In the genomic region with DNA sequence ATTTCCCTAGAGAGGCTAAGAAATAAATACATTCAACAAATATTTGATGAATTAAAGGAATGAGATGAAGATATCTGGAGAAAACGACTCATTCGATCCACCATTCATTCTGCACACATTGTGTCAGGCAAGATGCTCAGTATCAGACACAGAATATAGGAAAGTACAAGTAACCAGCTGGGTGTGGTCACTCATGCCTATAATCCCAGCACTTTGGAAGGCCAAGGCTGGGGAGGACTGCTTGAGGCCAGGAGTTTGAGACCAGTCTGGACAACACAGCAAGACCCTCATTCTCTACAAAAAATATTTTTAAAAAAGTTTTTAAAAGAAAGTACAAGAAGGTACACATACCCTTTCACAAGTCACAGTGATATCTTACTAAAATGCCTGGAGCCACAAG, we compare ENCODE assay signal across 1 cellular context.
TF ChIP-seq lines count a peak whose summit lies in the region.

No MANE protein-coding gene starts in this region.

TF ChIP-seq in HEK293, 187 proteins besides CTCF, POLR2A, EP300 and RAD21 (continued from another document):
- TF ChIP-seq, protein P1, sequence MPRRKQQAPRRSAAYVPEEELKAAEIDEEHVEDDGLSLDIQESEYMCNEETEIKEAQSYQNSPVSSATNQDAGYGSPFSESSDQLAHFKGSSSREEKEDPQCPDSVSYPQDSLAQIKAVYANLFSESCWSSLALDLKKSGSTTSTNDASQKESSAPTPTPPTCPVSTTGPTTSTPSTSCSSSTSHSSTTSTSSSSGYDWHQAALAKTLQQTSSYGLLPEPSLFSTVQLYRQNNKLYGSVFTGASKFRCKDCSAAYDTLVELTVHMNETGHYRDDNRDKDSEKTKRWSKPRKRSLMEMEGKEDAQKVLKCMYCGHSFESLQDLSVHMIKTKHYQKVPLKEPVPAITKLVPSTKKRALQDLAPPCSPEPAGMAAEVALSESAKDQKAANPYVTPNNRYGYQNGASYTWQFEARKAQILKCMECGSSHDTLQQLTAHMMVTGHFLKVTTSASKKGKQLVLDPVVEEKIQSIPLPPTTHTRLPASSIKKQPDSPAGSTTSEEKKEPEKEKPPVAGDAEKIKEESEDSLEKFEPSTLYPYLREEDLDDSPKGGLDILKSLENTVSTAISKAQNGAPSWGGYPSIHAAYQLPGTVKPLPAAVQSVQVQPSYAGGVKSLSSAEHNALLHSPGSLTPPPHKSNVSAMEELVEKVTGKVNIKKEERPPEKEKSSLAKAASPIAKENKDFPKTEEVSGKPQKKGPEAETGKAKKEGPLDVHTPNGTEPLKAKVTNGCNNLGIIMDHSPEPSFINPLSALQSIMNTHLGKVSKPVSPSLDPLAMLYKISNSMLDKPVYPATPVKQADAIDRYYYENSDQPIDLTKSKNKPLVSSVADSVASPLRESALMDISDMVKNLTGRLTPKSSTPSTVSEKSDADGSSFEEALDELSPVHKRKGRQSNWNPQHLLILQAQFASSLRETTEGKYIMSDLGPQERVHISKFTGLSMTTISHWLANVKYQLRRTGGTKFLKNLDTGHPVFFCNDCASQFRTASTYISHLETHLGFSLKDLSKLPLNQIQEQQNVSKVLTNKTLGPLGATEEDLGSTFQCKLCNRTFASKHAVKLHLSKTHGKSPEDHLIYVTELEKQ (tag by site-specific recombination; IDR thresholded peaks at IDR 0.05; ENCODE audit: borderline replicate concordance), result no peak
- TF ChIP-seq ZNF596 (tag by site-specific recombination; IDR thresholded peaks at IDR 0.05), result no peak
TF ChIP-seq in HEK293: peak in this region for 2.
